8 cellular contexts compared by ENCODE assay signal in genomic region chr22:41621099-41621910, GRCh38. TPM values are rescaled to one million over a fixed set of nuclear protein-coding genes. Genes with fewer than 3 reads are reported as not detected.
DNase-seq lines count a peak whose midpoint lies in the region; ATAC-seq and TF ChIP-seq lines count a peak whose summit lies in the region.

Gene XRCC6, plus strand, starts transcription at chr22:41621295. Its CDS starts 710 bp downstream, at chr22:41622005.

- TF ChIP-seq CTCF in PC-9 (conservative IDR thresholded peaks at IDR 0.05) (no peak), epithelial cell of proximal tubule (conservative IDR thresholded peaks at IDR 0.05; ENCODE audit: low read depth, low read length) (no peak)

- peak within 1 kb of the TSS; percentile 93 for H3K4me2 ChIP-seq in PC-9

- intact Hi-C loops in PC-9 (cut with micrococcal nuclease; ENCODE audit: unreplicated experiment): loop anchor here (1.0 to 2.0 kb wide), 3 partner anchors 32 to 671 kb away; partner anchors contain the start of genes PMM1, POLR3H and RBX1

- no peaks in the 10 kb centered on the region for H3K9me2 ChIP-seq in PC-9 (ENCODE audit: insufficient read depth)

- POLR2A ChIA-PET in PC-9 (lab: Charles Lee; ENCODE audit: unreplicated experiment): interaction anchor here (0.5 to 1.6 kb wide), 11 partner anchors 9 to 378 kb away, joined by 3 to 37 read pairs (median 6); partner anchors contain the start of gene PMM1

- H3K36me3 ChIP-seq in PC-9 (ENCODE audit: low read depth) (peaks cover 25% of the 10 kb centered on the region), mucosa of rectum (ENCODE audit: control insufficient read depth in 2 of 2, insufficient read depth in 2 of 2, low read length in 2 of 2) (peaks cover 4 to 17% of the 10 kb centered on the region in 2 donors)

- peaks cover 93% of the 10 kb centered on the region for H3K79me2 ChIP-seq in PC-9 (ENCODE audit: low read depth)

- CTCF ChIA-PET in PC-9 (lab: Charles Lee): interaction anchor here (0.5 to 1.0 kb wide), 4 partner anchors 17 to 77 kb away, joined by 3 to 9 read pairs (median 4); partner anchors contain the start of genes PMM1 and POLR3H

- H3K4me3 ChIP-seq in Jurkat, Clone E6-1 (ENCODE audit: low read length): peak within 1 kb of the TSS; percentile 96
- H3K4me3 ChIP-seq in PC-9 (peak within 1 kb of the TSS; percentile 90), epithelial cell of proximal tubule (ENCODE audit: low read depth, low read length) (peak within 1 kb of the TSS; percentile 66), mucosa of rectum (ENCODE audit: low read length in 2 of 2) (peak within 1 kb of the TSS; percentile 93 to 99)

- no peaks in the 10 kb centered on the region for H3K27me3 ChIP-seq in PC-9 (ENCODE audit: insufficient read depth, low read depth)
- no peaks in the 10 kb centered on the region for H3K27me3 ChIP-seq in mucosa of rectum (ENCODE audit: control insufficient read depth in 2 of 2, insufficient read depth in 2 of 2, low read length in 2 of 2)

- TSS peak; percentile 70 for BruUV-seq in PC-9 (replicated peaks; lab: Mats Ljungman, UMichigan)

- peaks cover 40% of the 10 kb centered on the region for H4K20me1 ChIP-seq in PC-9 (ENCODE audit: insufficient read depth)

- H3K9ac ChIP-seq in mucosa of rectum (ENCODE audit: low read depth in 1 of 2, low read length in 2 of 2): peak within 1 kb of the TSS; percentile 94 to 97

- H3K9me3 ChIP-seq in PC-9 (ENCODE audit: insufficient read depth, low read depth) (no peaks in the 10 kb centered on the region), mucosa of rectum (ENCODE audit: control insufficient read depth in 2 of 2, low read length in 2 of 2) (no peaks in the 10 kb centered on the region)

- H3K27ac ChIP-seq in PC-9 (peak within 1 kb of the TSS; percentile 79), mucosa of rectum (ENCODE audit: low read depth in 2 of 2, low read length in 2 of 2) (peak within 1 kb of the TSS; percentile 98)

- DNase-seq in DMS114 treated with DMSO at 0.1 percent for 48 hours (lab: John Stamatoyannopoulos, UW; ENCODE audit: unreplicated experiment): peak; percentile 97
- peak; percentile 100 for DNase-seq in Jurkat, Clone E6-1 (ENCODE audit: low read depth, low spot score)
- peak; percentile 99 to 100 for DNase-seq in PC-9
- peak; percentile 100 for DNase-seq in activated T-cell treated with anti-CD3 and anti-CD28 coated beads, Interleukin-2, amount 50 U/mL, for 1 hour
- peak; percentile 91 for DNase-seq in epithelial cell of proximal tubule (ENCODE audit: low read depth)
- DNase-seq in stimulated activated CD8-positive, alpha-beta memory T cell treated with anti-CD3 and anti-CD28 coated beads, Interleukin-4, amount 100 ng/mL, for 48 hours: peak; percentile 100

- H3K4me1 ChIP-seq in PC-9 (replicated peaks; ENCODE audit: insufficient read depth) (peaks cover 33% of the 10 kb centered on the region), mucosa of rectum (ENCODE audit: control insufficient read depth in 2 of 2, insufficient read depth in 2 of 2, low read length in 2 of 2) (peaks cover 20 to 25% of the 10 kb centered on the region in 2 donors)

- peaks cover 35% of the 10 kb centered on the region for H3F3A ChIP-seq in PC-9 (ENCODE audit: insufficient read depth, low read depth)

- peak; percentile 83 for ATAC-seq in GM21576 (IDR thresholded peaks at IDR 0.05; ENCODE audit: unreplicated experiment)

- peak within 1 kb of the TSS; percentile 93 for H2AFZ ChIP-seq in PC-9

RNA-seq across cellular contexts. Expression of gene XRCC6, which starts in this region (rescaled TPM):
- 864 TPM for polyA plus RNA-seq in Jurkat, Clone E6-1 (2012; ENCODE audit: insufficient read depth, insufficient read length)
- total RNA-seq in PC-9 (2021) (386 and 486 TPM in 2 replicates), epithelial cell of proximal tubule (368 and 606 TPM in 2 replicates)

Comparison
In these comparisons a context has a peak if more than half of its experiments do, and no peak if none do; other contexts are left out.
1. Peak in every context shown above with its lines: DNase-seq, ATAC-seq, H3K4me3 ChIP-seq and H3K27ac ChIP-seq.